Comparison of ENCODE assay signal across 8 cellular contexts in genomic region chr2:135004005-135004746, GRCh38. TPM values are rescaled to one million over a fixed set of nuclear protein-coding genes. Genes with fewer than 3 reads are reported as not detected.
DNase-seq lines count a peak whose midpoint lies in the region; ATAC-seq and TF ChIP-seq lines count a peak whose summit lies in the region.

No MANE protein-coding gene starts in this region.

- H3K9me2 ChIP-seq in OCI-LY1 (ENCODE audit: low read depth, low read length) = no peaks in the 10 kb centered on the region

- H3K79me2 ChIP-seq in OCI-LY1 (ENCODE audit: insufficient read depth, low read length) = no peaks in the 10 kb centered on the region

- H3F3A ChIP-seq in OCI-LY1 (ENCODE audit: insufficient read depth, low read length) = no peaks in the 10 kb centered on the region

- H3K27ac ChIP-seq in OCI-LY1 (ENCODE audit: low read depth, low read length, poor library complexity, severe bottlenecking) (no peak overlapping the region), esophagus muscularis mucosa (replicated peaks in 1 of 4) (no peak overlapping the region)

- H4K20me1 ChIP-seq in OCI-LY1 (ENCODE audit: insufficient read depth, low read length) = no peaks in the 10 kb centered on the region

- ATAC-seq in GM19438 (IDR thresholded peaks at IDR 0.05; ENCODE audit: low read depth, unreplicated experiment) (peak; percentile 81), natural killer cell (peak; percentile 66 to 95 (median 76))
- peak; percentile 91 for ATAC-seq in stimulated activated memory B cell treated with anti-CD40 and anti-IgM and Interleukin-4, amounts not matched to agents 10 μg/mL and 1 μg/mL and 100 μg/mL, for 72 hours

- DNase-seq in COLO829 (ENCODE audit: low spot score) (peak; percentile 82), HS-27A (ENCODE audit: low read depth) (peak; percentile 26), esophagus muscularis mucosa (ENCODE audit: extremely low spot score) (no peak), natural killer cell (peak; percentile 47)
- DNase-seq in activated T-cell treated with anti-CD3 and anti-CD28 coated beads, Interleukin-2, amount 50 U/mL, for 1 hour = peak; percentile 74

- H3K4me2 ChIP-seq in OCI-LY1 (ENCODE audit: low read length) = no peak overlapping the region

- H3K9ac ChIP-seq in OCI-LY1 (ENCODE audit: low read length) = no peak overlapping the region

- TF ChIP-seq CTCF in OCI-LY1 (IDR thresholded peaks at IDR 0.05; ENCODE audit: low read length) (peak; percentile 93), esophagus muscularis mucosa (IDR thresholded peaks at IDR 0.05) (peak; percentile 85 to 93 (median 86)), natural killer cell (IDR thresholded peaks at IDR 0.05) (peak; percentile 94)

- WGBS in esophagus muscularis mucosa = 6% methylated on average over 17 of the region's 17 CpGs

- H3K4me1 ChIP-seq in OCI-LY1 (ENCODE audit: insufficient read depth, low read length, severe bottlenecking) = peaks cover 4% of the 10 kb centered on the region
- H3K4me1 ChIP-seq in esophagus muscularis mucosa = peaks cover 8 to 17% (median 12%) of the 10 kb centered on the region in 4 donors

- no peak for TF ChIP-seq POLR2A in esophagus muscularis mucosa (IDR thresholded peaks at IDR 0.05; ENCODE audit: low read depth)

- H2AFZ ChIP-seq in OCI-LY1 (ENCODE audit: low read length) = no peak overlapping the region

- H3K9me3 ChIP-seq in OCI-LY1 (ENCODE audit: low read length) = no peaks in the 10 kb centered on the region
- no peaks in the 10 kb centered on the region for H3K9me3 ChIP-seq in esophagus muscularis mucosa

- H3K4me3 ChIP-seq in OCI-LY1 (ENCODE audit: low read depth, low read length, poor library complexity, severe bottlenecking) = no peak overlapping the region
- H3K4me3 ChIP-seq in esophagus muscularis mucosa = peak overlapping the region; percentile 6 to 38 (median 32)

- no peak overlapping the region for H3K27ac Mint-ChIP-seq in natural killer cell
- no peak overlapping the region for H3K27ac Mint-ChIP-seq in stimulated activated memory B cell treated with anti-CD40 and anti-IgM and Interleukin-4, amounts not matched to agents 10 μg/mL and 1 μg/mL and 100 μg/mL, for 72 hours

- H3K36me3 Mint-ChIP-seq in natural killer cell = no peaks in the 10 kb centered on the region
- no peaks in the 10 kb centered on the region for H3K36me3 Mint-ChIP-seq in stimulated activated memory B cell treated with anti-CD40 and anti-IgM and Interleukin-4, amounts not matched to agents 10 μg/mL and 1 μg/mL and 100 μg/mL, for 72 hours

- peaks cover 5 to 8% of the 10 kb centered on the region in 2 donors for H3K4me1 Mint-ChIP-seq in natural killer cell
- peaks cover 6% of the 10 kb centered on the region for H3K4me1 Mint-ChIP-seq in stimulated activated memory B cell treated with anti-CD40 and anti-IgM and Interleukin-4, amounts not matched to agents 10 μg/mL and 1 μg/mL and 100 μg/mL, for 72 hours

- no peaks in the 10 kb centered on the region for H3K36me3 ChIP-seq in OCI-LY1 (ENCODE audit: insufficient read depth, low read length)
- no peaks in the 10 kb centered on the region for H3K36me3 ChIP-seq in esophagus muscularis mucosa

- H3K27me3 ChIP-seq in OCI-LY1 (ENCODE audit: insufficient read depth, low read length) = no peaks in the 10 kb centered on the region
- H3K27me3 ChIP-seq in esophagus muscularis mucosa = peaks cover 0 to 5% (median 0%) of the 10 kb centered on the region in 4 donors

- H3K9me3 Mint-ChIP-seq in natural killer cell = no peaks in the 10 kb centered on the region
- no peaks in the 10 kb centered on the region for H3K9me3 Mint-ChIP-seq in stimulated activated memory B cell treated with anti-CD40 and anti-IgM and Interleukin-4, amounts not matched to agents 10 μg/mL and 1 μg/mL and 100 μg/mL, for 72 hours

- TF ChIP-seq EP300 in esophagus muscularis mucosa (IDR thresholded peaks at IDR 0.05) = no peak

- intact Hi-C loops in esophagus muscularis mucosa (cut with DNase I) (loop anchor here (2.0 kb wide), 1 partner anchor 707 kb away; no protein-coding TSS in a partner anchor), natural killer cell (cut with micrococcal nuclease) (loop anchor here (1.0 to 10.0 kb wide), 2 partner anchors 591 to 706 kb away; no protein-coding TSS in a partner anchor)

- H3K27me3 Mint-ChIP-seq in natural killer cell (ENCODE audit: low read depth in 2 of 2) = peaks cover 18 to 36% of the 10 kb centered on the region in 2 donors
- peaks cover 44% of the 10 kb centered on the region for H3K27me3 Mint-ChIP-seq in stimulated activated memory B cell treated with anti-CD40 and anti-IgM and Interleukin-4, amounts not matched to agents 10 μg/mL and 1 μg/mL and 100 μg/mL, for 72 hours

- H3K4me3 Mint-ChIP-seq in natural killer cell = no peak overlapping the region
- H3K4me3 Mint-ChIP-seq in stimulated activated memory B cell treated with anti-CD40 and anti-IgM and Interleukin-4, amounts not matched to agents 10 μg/mL and 1 μg/mL and 100 μg/mL, for 72 hours = no peak overlapping the region

RNA-seq across cellular contexts. Expression of gene MAP3K19, which starts 43.1 kb away (rescaled TPM):
- total RNA-seq in esophagus muscularis mucosa = not detected
- not detected for total RNA-seq in natural killer cell

RNA-seq across cellular contexts. Expression of gene RAB3GAP1, which starts 47.9 kb away (rescaled TPM):
- total RNA-seq in esophagus muscularis mucosa (10 to 100 TPM; 59.3 to 66.9 (median 63.6) TPM), natural killer cell (10 to 100 TPM in 1 of 3 donors, 1 to 10 TPM in 2; 9.6 to 12.6 (median 9.8) TPM)

Comparison
In these comparisons a context has a peak if more than half of its experiments do, and no peak if none do; other contexts are left out.
1. RNA of gene RAB3GAP1, which starts 47.9 kb away (total RNA-seq): 59.3 to 66.9 TPM in esophagus muscularis mucosa; 9.6 to 12.6 TPM in natural killer cell; every median in the first group is over 4 times any median in the second.
2. Peak in every context shown above with its lines, with median percentiles within 50 percentile points of each other: ATAC-seq and CTCF ChIP-seq.